Comparison of ENCODE assay signal across 27 cellular contexts in the genomic region with DNA sequence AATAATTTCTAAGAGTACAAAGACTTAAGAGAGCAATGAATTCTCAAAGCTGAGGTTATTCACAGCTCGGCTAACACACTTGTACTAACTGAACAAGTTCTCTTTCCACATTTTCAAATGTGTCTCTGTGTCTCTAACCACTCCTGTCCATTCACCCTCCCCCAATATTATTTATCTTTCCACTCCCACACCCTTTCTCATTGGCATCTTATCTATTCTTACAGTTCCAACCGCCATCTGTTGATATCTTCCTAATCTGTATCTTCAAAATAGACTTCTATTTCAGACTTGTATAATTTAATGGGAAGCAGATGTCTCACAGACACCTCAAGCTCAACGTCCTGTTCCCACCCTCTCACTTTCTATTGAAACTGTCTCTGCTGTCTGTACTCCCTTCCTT.
DNase-seq lines count a peak whose midpoint lies in the region; ATAC-seq and TF ChIP-seq lines count a peak whose summit lies in the region.
"Had no signal": no experiment of that assay in that cellular context is flagged by ENCODE, and none has a peak within 500 bp of the region (broad histone marks: within the 10 kb centered on the region; RNA-seq: fewer than 3 reads in every experiment).

No MANE protein-coding gene starts in this region.

- H3F3A ChIP-seq in Loucy (ENCODE audit: low read depth): no peaks in the 10 kb centered on the region

- no peaks in the 10 kb centered on the region for H3K79me2 ChIP-seq in Loucy (ENCODE audit: insufficient read depth, low read length)

- no peaks in the 10 kb centered on the region for H3K27me3 ChIP-seq in Loucy (ENCODE audit: insufficient read depth, low read length, poor library complexity, severe bottlenecking)
- H3K27me3 ChIP-seq in WERI-Rb-1 (ENCODE audit: insufficient read depth, low read depth, severe bottlenecking): no peaks in the 10 kb centered on the region
- no peaks in the 10 kb centered on the region for H3K27me3 ChIP-seq in gastroesophageal sphincter
- H3K27me3 ChIP-seq: BE2C, MG63, SJSA1 had no signal

- H3K4me3 ChIP-seq in Loucy (ENCODE audit: low read length, poor library complexity, severe bottlenecking) (no peak overlapping the region), WERI-Rb-1 (ENCODE audit: low read depth, low read length) (no peak overlapping the region), gastroesophageal sphincter (no peak overlapping the region)
- H3K4me3 ChIP-seq: HAP-1, MG63, SJSA1 had no signal

- no peak overlapping the region for H3K4me2 ChIP-seq in Loucy (ENCODE audit: low read depth, low read length, poor library complexity, severe bottlenecking)

- H3K4me1 ChIP-seq in Loucy (ENCODE audit: insufficient read depth, low read length, poor library complexity, severe bottlenecking) (no peaks in the 10 kb centered on the region), gastroesophageal sphincter (no peaks in the 10 kb centered on the region)
- H3K4me1 ChIP-seq: BE2C, HAP-1, SJSA1 had no signal

- no peak for ATAC-seq in GM18502 (IDR thresholded peaks at IDR 0.05; ENCODE audit: poor library complexity, unreplicated experiment)
- no peak for ATAC-seq in gastroesophageal sphincter
- ATAC-seq in HG02623 (IDR thresholded peaks at IDR 0.05; ENCODE audit: unreplicated experiment): no peak
- ATAC-seq: HepG2 had no signal

- TF ChIP-seq POLR2A in gastroesophageal sphincter (IDR thresholded peaks at IDR 0.05): no peak

- H4K20me1 ChIP-seq in Loucy (ENCODE audit: insufficient read depth, low read length, poor library complexity, severe bottlenecking): no peaks in the 10 kb centered on the region

- H3K36me3 ChIP-seq in Loucy (ENCODE audit: insufficient read depth, low read length) (no peaks in the 10 kb centered on the region), WERI-Rb-1 (no peaks in the 10 kb centered on the region), gastroesophageal sphincter (no peaks in the 10 kb centered on the region)
- H3K36me3 ChIP-seq: BE2C, HAP-1, MG63, SJSA1 had no signal

- TF ChIP-seq CTCF in Loucy (conservative IDR thresholded peaks at IDR 0.05; ENCODE audit: low read length) (no peak), WERI-Rb-1 (IDR thresholded peaks at IDR 0.05; ENCODE audit: low read depth, low read length) (no peak), gastroesophageal sphincter (IDR thresholded peaks at IDR 0.05) (no peak)

- H3K27ac ChIP-seq in WERI-Rb-1: peak overlapping the region; percentile 31; the same call in 1 of the 2 replicates
- no peak overlapping the region for H3K27ac ChIP-seq in gastroesophageal sphincter
- H3K27ac ChIP-seq: HL-60, SJSA1 had no signal

- no peak overlapping the region for H3K9ac ChIP-seq in Loucy (ENCODE audit: low read depth, low read length, poor library complexity, severe bottlenecking)

- DNase-seq in CMK (ENCODE audit: low read depth): peak; percentile 26
- DNase-seq in OCI-M1 (lab: John Stamatoyannopoulos, UW): peak; percentile 87
- DNase-seq in WERI-Rb-1: no peak
- DNase-seq in NCI-H187 (lab: John Stamatoyannopoulos, UW): no peak
- DNase-seq: 8988T; ACHN; BE2C; Calu3; CD8-positive, alpha-beta memory T cell; DND-41; HFFc6; MG63; NCI-H1417; NCI-H1694; NCI-H2081; NCI-H2227 treated with DMSO at 0.1 percent for 48 hours; NK-92 treated with Interleukin-12 subunit alpha and Interleukin-12 subunit beta, amount 100 ng/mL, for 24 hours; Right ventricle myocardium superior; RPMI8226 had no signal

- TF ChIP-seq EP300 in gastroesophageal sphincter (IDR thresholded peaks at IDR 0.05): no peak

- H3K9me3 ChIP-seq in Loucy (ENCODE audit: insufficient read depth, low read depth, low read length) (no peaks in the 10 kb centered on the region), WERI-Rb-1 (ENCODE audit: severe bottlenecking) (no peaks in the 10 kb centered on the region), gastroesophageal sphincter (no peaks in the 10 kb centered on the region)
- H3K9me3 ChIP-seq: BE2C, HAP-1, MG63, SJSA1 had no signal

- 32 to 33% methylated on average over 3 of the region's 3 CpGs for WGBS in gastroesophageal sphincter (ENCODE audit: low coverage in 1 of 2), 2 donors

- H3K9me2 ChIP-seq in Loucy (replicated peaks; ENCODE audit: low read depth, low read length): no peaks in the 10 kb centered on the region

- 0 out of 2 replicates have a peak overlapping the region, but pooled peaks have one; percentile 30 for H2AFZ ChIP-seq in Loucy (ENCODE audit: low read length)

Comparison
In these comparisons a context has a peak if more than half of its experiments do, and no peak if none do; other contexts are left out.
1. DNase-seq: peak in CMK (single experiment) and OCI-M1 (single experiment); none in WERI-Rb-1 (single experiment) and NCI-H187 (0 of 2).